In genomic region chrX:15854712-15855561, GRCh38 we compare ENCODE assay signal across 8 cellular contexts. TPM values are rescaled to one million over a fixed set of nuclear protein-coding genes. Genes with fewer than 3 reads are reported as not detected.
DNase-seq lines count a peak whose midpoint lies in the region; ATAC-seq, FAIRE-seq and TF ChIP-seq lines count a peak whose summit lies in the region.

Gene AP1S2, minus strand, starts transcription at chrX:15854813. Its CDS starts 2,289 bp downstream, at chrX:15852524.

- ATAC-seq in HG02973 (IDR thresholded peaks at IDR 0.05; ENCODE audit: unreplicated experiment): peak; percentile 90

- H3K4me1 ChIP-seq in right atrium auricular region: peaks cover 0 to 21% of the 10 kb centered on the region in 2 donors

- peak within 1 kb of the TSS; percentile 63 to 75 for H3K4me3 ChIP-seq in right atrium auricular region

- FAIRE-seq in GM18507 (lab: Jason Lieb, UNC) (peak; percentile 98), urothelium cell line (lab: Jason Lieb, UNC) (no peak)

- no peaks in the 10 kb centered on the region for H3K27me3 ChIP-seq in right atrium auricular region

- intact Hi-C loops in T-helper 2 cell treated with Interferon-gamma antibody and Interleukin-4, amounts not matched to agents 100 ng/mL and 5 ng/mL, for 36 hours (cut with micrococcal nuclease): loop anchor here (1.0 to 2.0 kb wide), 7 partner anchors 38 to 864 kb away; partner anchors contain the start of genes CA5B, PIGA, SYAP1 and ZRSR2

- peak within 1 kb of the TSS; percentile 87 to 93 for H3K27ac ChIP-seq in right atrium auricular region

- no peak for TF ChIP-seq CTCF in right atrium auricular region (IDR thresholded peaks at IDR 0.05)

- DNase-seq in GM18507 (ENCODE audit: extremely low spot score, insufficient read length, low read depth) (peak; percentile 55), NCI-H1930 (lab: John Stamatoyannopoulos, UW) (peak; percentile 79 to 84), anterior cingulate cortex (lab: John Stamatoyannopoulos, UW) (peak; percentile 12 to 97 (median 89)), right atrium auricular region (ENCODE audit: low spot score) (peak; percentile 92), pulmonary artery endothelial cell (ENCODE audit: low read depth, low spot score) (peak; percentile 83), urothelium cell line (ENCODE audit: low spot score) (peak; percentile 81)

- no peaks in the 10 kb centered on the region for H3K9me3 ChIP-seq in right atrium auricular region

- no peaks in the 10 kb centered on the region for H3K36me3 ChIP-seq in right atrium auricular region

RNA-seq across cellular contexts. Expression of gene AP1S2, which starts in this region (rescaled TPM):
- 37.5 and 39.8 TPM in 2 replicates for total RNA-seq in T-helper 2 cell treated with Interferon-gamma antibody and Interleukin-4, amounts not matched to agents 100 ng/mL and 5 ng/mL, for 36 hours
- total RNA-seq in right atrium auricular region (100 to 1,000 TPM; 101 to 184 TPM), pulmonary artery endothelial cell (57.5 and 60.4 TPM in 2 replicates)

Comparison
In these comparisons a context has a peak if more than half of its experiments do, and no peak if none do; other contexts are left out.
1. Peak in every context shown above with its lines: DNase-seq, ATAC-seq, H3K4me3 ChIP-seq and H3K27ac ChIP-seq.